ENCODE assay signal across 17 cellular contexts in genomic region chr4:142315999-142316398, GRCh38.
"Had no signal": no experiment of that assay in that cellular context is flagged by ENCODE, and none has a peak within 500 bp of the region (broad histone marks: within the 10 kb centered on the region; RNA-seq: fewer than 3 reads in every experiment).

No MANE protein-coding gene starts in this region.

- H3K9me3 Mint-ChIP-seq: activated B cell treated with CpG ODN at 0.5 μM for 24 hours; activated CD4-positive, alpha-beta T cell treated with anti-CD3 and anti-CD28 coated beads, Interleukin-2, amount 10 ng/mL, durations not matched to agents 7 days and 5 days; neural progenitor cell; T-helper 2 cell treated with Interferon-gamma antibody and Interleukin-4, amounts not matched to agents 5 μg/mL and 100 μg/mL, for 36 hours had no signal

- H3K27me3 Mint-ChIP-seq: activated B cell treated with CpG ODN at 0.5 μM for 24 hours; activated CD4-positive, alpha-beta T cell treated with anti-CD3 and anti-CD28 coated beads, Interleukin-2, amount 10 ng/mL, durations not matched to agents 7 days and 5 days; stimulated activated naive B cell treated with anti-CD40 and anti-IgM and Interleukin-4, amounts not matched to agents 10 μg/mL and 1 μg/mL and 100 μg/mL, for 72 hours had no signal

- H3K36me3 ChIP-seq: lower lobe of right lung, neural progenitor cell, tibial nerve, vagina had no signal

- ATAC-seq: lower lobe of right lung; stimulated activated naive B cell treated with anti-CD40 and anti-IgM and Interleukin-4, amounts not matched to agents 10 μg/mL and 1 μg/mL and 100 μg/mL, for 72 hours had no signal

- H3K27me3 ChIP-seq: neural progenitor cell, tibial nerve, vagina had no signal

- DNase-seq: activated B cell treated with CpG ODN at 0.5 μM for 24 hours; activated CD4-positive, alpha-beta T cell treated with anti-CD3 and anti-CD28 coated beads, Interleukin-2, amount 10 ng/mL, durations not matched to agents 7 days and 5 days; activated CD8-positive, alpha-beta memory T cell treated with anti-CD3 and anti-CD28 coated beads for 24 hours; foreskin fibroblast; glutamatergic neuron; hypothalamus; kidney glomerular epithelial cell; lower lobe of right lung; midbrain; stimulated activated CD4-positive, alpha-beta T cell treated with anti-CD3 and anti-CD28 coated beads, Interleukin-15, amount 100 ng/mL, for 24 hours; stimulated activated CD4-positive, alpha-beta T cell treated with anti-CD3 and anti-CD28 coated beads, Interleukin-4, amount 100 ng/mL, for 1 hour; stimulated activated naive B cell treated with anti-CD40 and anti-IgM and Interleukin-4, amounts not matched to agents 10 μg/mL and 1 μg/mL and 100 μg/mL, for 72 hours; substantia nigra had no signal

- H3K36me3 Mint-ChIP-seq: neural progenitor cell; stimulated activated naive B cell treated with anti-CD40 and anti-IgM and Interleukin-4, amounts not matched to agents 10 μg/mL and 1 μg/mL and 100 μg/mL, for 72 hours had no signal

- H3K4me3 ChIP-seq: lower lobe of right lung, neural progenitor cell, tibial nerve, vagina had no signal

- H3K9me3 ChIP-seq: lower lobe of right lung, tibial nerve, vagina had no signal

- H3K4me3 Mint-ChIP-seq: activated B cell treated with CpG ODN at 0.5 μM for 24 hours; activated CD4-positive, alpha-beta T cell treated with anti-CD3 and anti-CD28 coated beads, Interleukin-2, amount 10 ng/mL, durations not matched to agents 7 days and 5 days; neural progenitor cell; stimulated activated naive B cell treated with anti-CD40 and anti-IgM and Interleukin-4, amounts not matched to agents 10 μg/mL and 1 μg/mL and 100 μg/mL, for 72 hours; T-helper 2 cell treated with Interferon-gamma antibody and Interleukin-4, amounts not matched to agents 5 μg/mL and 100 μg/mL, for 36 hours had no signal

- H3K4me1 Mint-ChIP-seq: activated B cell treated with CpG ODN at 0.5 μM for 24 hours; neural progenitor cell; stimulated activated naive B cell treated with anti-CD40 and anti-IgM and Interleukin-4, amounts not matched to agents 10 μg/mL and 1 μg/mL and 100 μg/mL, for 72 hours had no signal

- H3K27ac Mint-ChIP-seq: activated B cell treated with CpG ODN at 0.5 μM for 24 hours; neural progenitor cell; stimulated activated naive B cell treated with anti-CD40 and anti-IgM and Interleukin-4, amounts not matched to agents 10 μg/mL and 1 μg/mL and 100 μg/mL, for 72 hours; T-helper 2 cell treated with Interferon-gamma antibody and Interleukin-4, amounts not matched to agents 5 μg/mL and 100 μg/mL, for 36 hours had no signal

- H3K27ac ChIP-seq: lower lobe of right lung, neural progenitor cell, vagina had no signal

- H3K4me1 ChIP-seq: neural progenitor cell, vagina had no signal
